8 cellular contexts compared by ENCODE assay signal in genomic region chr2:172735646-172736418, GRCh38. TPM values are rescaled to one million over a fixed set of nuclear protein-coding genes. Genes with fewer than 3 reads are reported as not detected.
DNase-seq lines count a peak whose midpoint lies in the region; ATAC-seq and TF ChIP-seq lines count a peak whose summit lies in the region.

TSS of gene RAPGEF4 (plus strand) at chr2:172735845. CDS start at chr2:172735984, 139 bp downstream.

- TF ChIP-seq EP300 in transverse colon (IDR thresholded peaks at IDR 0.05; ENCODE audit: low read depth) = no peak

- no peaks in the 10 kb centered on the region for H3K9me3 Mint-ChIP-seq in Caco-2 (ENCODE audit: unreplicated experiment)
- H3K9me3 Mint-ChIP-seq in chondrocyte (ENCODE audit: low read depth) = no peaks in the 10 kb centered on the region

- H3K4me3 ChIP-seq in Caco-2 (ENCODE audit: low read depth, low read length) (peak within 1 kb of the TSS; percentile 35), lower leg skin (ENCODE audit: low read depth, poor library complexity, severe bottlenecking) (peak within 1 kb of the TSS; percentile 18), transverse colon (peak within 1 kb of the TSS; percentile 8 to 45 (median 36))

- DNase-seq in Caco-2 (peak in 1 of 2 experiments; percentile 29), M059J (ENCODE audit: low read depth) (peak; percentile 5), chondrocyte (ENCODE audit: low spot score) (no peak), lower leg skin (ENCODE audit: low spot score in 2 of 2) (no peak), transverse colon (no peak), posterior vena cava (ENCODE audit: low spot score) (no peak), mucosa of gallbladder (ENCODE audit: low spot score) (no peak)

- H3K36me3 Mint-ChIP-seq in Caco-2 (ENCODE audit: insufficient read depth, unreplicated experiment) (no peaks in the 10 kb centered on the region), chondrocyte (ENCODE audit: low read depth) (no peaks in the 10 kb centered on the region)

- in situ Hi-C loops in transverse colon (cut with MboI; ENCODE audit: low pct_ligation_motif_present in 1 of 4, low pct_unique_long_range_greater_than_20kb in 1 of 4, low sequenced_read_pairs in 3 of 4) = no loop called here

- intact Hi-C loops in Caco-2 (cut with micrococcal nuclease; ENCODE audit: unreplicated experiment) (no loop called here), lower leg skin (cut with DNase I; ENCODE audit: low total_unique reads) (no loop called here), transverse colon (cut with DNase I; ENCODE audit: low total_unique reads) (no loop called here), posterior vena cava (cut with DNase I) (loop anchor here in 1 of 2 donors (1.0 kb wide), 1 partner anchor 23 kb away; no protein-coding TSS in a partner anchor)

- 2 to 3% methylated on average over 18 to 53 of the region's 88 CpGs for WGBS in lower leg skin, 2 donors
- WGBS in transverse colon (ENCODE audit: low coverage in 1 of 2), 2 donors = 6% methylated on average over 52 of the region's 88 CpGs; no CpG with 5 or more reads in 1 of the 2 donors

- peaks cover 7% of the 10 kb centered on the region; the same call in 1 of the 2 replicates for H3K4me1 ChIP-seq in Caco-2
- H3K4me1 ChIP-seq in transverse colon = peaks cover 0 to 14% (median 13%) of the 10 kb centered on the region in 4 donors

- TF ChIP-seq CTCF in Caco-2 (IDR thresholded peaks at IDR 0.05; ENCODE audit: insufficient read depth in 1 of 2, low read depth in 1 of 2, low read length in 1 of 2, severe bottlenecking in 1 of 2, unreplicated experiment in 1 of 2) = no peak
- no peak for TF ChIP-seq CTCF in chondrocyte (IDR thresholded peaks at IDR 0.05)
- TF ChIP-seq CTCF in lower leg skin (IDR thresholded peaks at IDR 0.05) = no peak
- no peak for TF ChIP-seq CTCF in transverse colon (IDR thresholded peaks at IDR 0.05)

- BruUV-seq in Caco-2 (replicated peaks; lab: Mats Ljungman, UMichigan) = no TSS peak

- H3K4me1 Mint-ChIP-seq in Caco-2 (ENCODE audit: low read depth, unreplicated experiment) (no peaks in the 10 kb centered on the region), chondrocyte (ENCODE audit: low read depth) (peaks cover 11% of the 10 kb centered on the region)

- no peak within 1 kb of the TSS for H3K27ac Mint-ChIP-seq in Caco-2 (ENCODE audit: unreplicated experiment)
- H3K27ac Mint-ChIP-seq in chondrocyte (ENCODE audit: unreplicated experiment) = no peak within 1 kb of the TSS

- H3K9me3 ChIP-seq in Caco-2 (no peaks in the 10 kb centered on the region), transverse colon (no peaks in the 10 kb centered on the region)

- H3K36me3 ChIP-seq in Caco-2 (ENCODE audit: control insufficient read depth, insufficient read depth, low read length) = no peaks in the 10 kb centered on the region
- H3K36me3 ChIP-seq in transverse colon = no peaks in the 10 kb centered on the region

- ATAC-seq in HG03442 (IDR thresholded peaks at IDR 0.05; ENCODE audit: unreplicated experiment) = no peak

- H3K4me3 Mint-ChIP-seq in Caco-2 (ENCODE audit: unreplicated experiment) (peak within 1 kb of the TSS; percentile 68), chondrocyte (ENCODE audit: unreplicated experiment) (peak within 1 kb of the TSS; percentile 70)

- POLR2A ChIA-PET in Caco-2 (lab: Charles Lee) = no interaction called here

- CTCF ChIA-PET in Caco-2 (lab: Charles Lee) = interaction anchor here (0.6 kb wide), 1 partner anchor 856 kb away, joined by 3 read pairs; no protein-coding TSS in a partner anchor

- H3K27me3 Mint-ChIP-seq in Caco-2 (ENCODE audit: insufficient read depth, unreplicated experiment) (peaks cover 21% of the 10 kb centered on the region), chondrocyte (ENCODE audit: low read depth) (peaks cover 4% of the 10 kb centered on the region)

- H3K27me3 ChIP-seq in Caco-2 (replicated peaks; ENCODE audit: control insufficient read depth, insufficient read depth, low read length) (no peaks in the 10 kb centered on the region), transverse colon (peaks cover 80% of the 10 kb centered on the region)

- TF ChIP-seq POLR2A in lower leg skin (IDR thresholded peaks at IDR 0.05) (no peak), transverse colon (IDR thresholded peaks at IDR 0.05) (no peak)

- no peak within 1 kb of the TSS for H3K27ac ChIP-seq in transverse colon

RNA-seq across cellular contexts. Expression of gene RAPGEF4, which starts in this region (rescaled TPM):
- total RNA-seq in Caco-2 (2022) = 0.23 and 0.98 TPM in 2 replicates
- 0.47 and 1.4 TPM in 2 replicates for total RNA-seq in M059J (2014; rRNA removed; shearing (Covaris generic))
- 0.54 to 2.3 TPM (median 0.57 TPM) in 3 replicates for total RNA-seq in chondrocyte
- 10 to 100 TPM; 15.5 to 25.8 (median 25.0) TPM for total RNA-seq in lower leg skin
- 10 to 100 TPM in 1 of 4 donors, 1 to 10 TPM in 2, not detected in 1; 1.4 to 12.3 (median 2.2) TPM for total RNA-seq in transverse colon
- 1 to 10 TPM; 4.5 to 6.2 TPM for total RNA-seq in posterior vena cava
- total RNA-seq in mucosa of gallbladder = 6.4 TPM
